ENCODE assay signal across 8 cellular contexts in genomic region chr9:129481824-129482511, GRCh38.
DNase-seq lines count a peak whose midpoint lies in the region; ATAC-seq and TF ChIP-seq lines count a peak whose summit lies in the region.

No MANE protein-coding gene starts in this region.

- no peak for DNase-seq in CD14-positive monocyte (ENCODE audit: low spot score)
- DNase-seq in PC-3, result no peak
- no peak for DNase-seq in epithelial cell of esophagus (ENCODE audit: low read depth)
- DNase-seq in natural killer cell, result no peak
- DNase-seq in NCI-H2081 (lab: John Stamatoyannopoulos, UW), result no peak
- DNase-seq in HT-29 (ENCODE audit: low spot score), result no peak
- DNase-seq in stimulated activated CD4-positive, alpha-beta T cell treated with anti-CD3 and anti-CD28 coated beads, Interleukin-4, amount 100 ng/mL, for 1 hour, result no peak

- no peaks in the 10 kb centered on the region for H3K9me3 ChIP-seq in PC-3 (ENCODE audit: low read length)

- H3K4me1 ChIP-seq in PC-3 (ENCODE audit: insufficient read depth, low read length), result peaks cover 32% of the 10 kb centered on the region

- H3K9me3 Mint-ChIP-seq in CD14-positive monocyte, result no peaks in the 10 kb centered on the region
- H3K9me3 Mint-ChIP-seq in natural killer cell, result no peaks in the 10 kb centered on the region

- H3K4me3 ChIP-seq in PC-3 (ENCODE audit: low read length) (peak overlapping the region; percentile 67), epithelial cell of esophagus (ENCODE audit: low read length) (peak overlapping the region; percentile 43)

- no peaks in the 10 kb centered on the region for H3F3A ChIP-seq in PC-3 (ENCODE audit: low read length, unreplicated experiment)

- CTCF ChIA-PET in PC-3 (lab: Charles Lee), result interaction anchor here (0.7 kb wide), 1 partner anchor 70 kb away, joined by 8 read pairs; no protein-coding TSS in a partner anchor

- H3K9me2 ChIP-seq in PC-3 (replicated peaks; ENCODE audit: low read length), result no peaks in the 10 kb centered on the region

- H3K36me3 Mint-ChIP-seq in CD14-positive monocyte (peaks cover 0 to 3% of the 10 kb centered on the region in 2 donors), natural killer cell (no peaks in the 10 kb centered on the region)

- H3K27ac Mint-ChIP-seq in CD14-positive monocyte (peak overlapping the region in 6 of 7 donors; percentile 56 to 91 (median 76)), natural killer cell (peak overlapping the region in 1 of 2 donors; percentile 74)

- ATAC-seq in PC-3, result no peak
- no peak for ATAC-seq in natural killer cell
- no peak for ATAC-seq in HG03469 (IDR thresholded peaks at IDR 0.05; ENCODE audit: unreplicated experiment)

- H3K79me2 ChIP-seq in PC-3 (ENCODE audit: low read length), result 0 out of 2 replicates have a peak, but pooled peaks cover 7% of the 10 kb centered on the region

- peak overlapping the region; percentile 64; the same call in 1 of the 2 replicates for H2AFZ ChIP-seq in PC-3 (ENCODE audit: low read length)

- H3K4me3 Mint-ChIP-seq in CD14-positive monocyte (peak overlapping the region; percentile 60 to 80), natural killer cell (peak overlapping the region; percentile 56)

- no peaks in the 10 kb centered on the region for H3K36me3 ChIP-seq in PC-3 (ENCODE audit: low read depth, low read length)

- H3K27me3 Mint-ChIP-seq in CD14-positive monocyte (ENCODE audit: low read depth in 3 of 3) (peaks cover 6 to 17% (median 6%) of the 10 kb centered on the region in 3 donors), natural killer cell (ENCODE audit: low read depth in 2 of 2) (peaks cover 22 to 25% of the 10 kb centered on the region in 2 donors)

- peak overlapping the region; percentile 98 for H3K27ac ChIP-seq in PC-3 (ENCODE audit: low read length)

- peak overlapping the region; percentile 93 for H3K9ac ChIP-seq in PC-3 (ENCODE audit: low read length)

- H3K4me2 ChIP-seq in PC-3 (ENCODE audit: low read length), result peak overlapping the region; percentile 93

- intact Hi-C loops in CD14-positive monocyte (cut with micrococcal nuclease) (no loop called here), PC-3 (cut with micrococcal nuclease) (loop anchor here (2.0 to 10.0 kb wide), 2 partner anchors 307 to 337 kb away; no protein-coding TSS in a partner anchor), natural killer cell (cut with micrococcal nuclease) (no loop called here)

- POLR2A ChIA-PET in PC-3 (lab: Charles Lee; ENCODE audit: unreplicated experiment), result interaction anchor here (0.6 to 2.1 kb wide), 3 partner anchors 21 to 658 kb away, joined by 3 to 43 read pairs (median 13); no protein-coding TSS in a partner anchor

- no peaks in the 10 kb centered on the region for H3K27me3 ChIP-seq in PC-3 (ENCODE audit: low read length)

- no peaks in the 10 kb centered on the region for H4K20me1 ChIP-seq in PC-3 (ENCODE audit: low read length)

- peaks cover 25% of the 10 kb centered on the region for H3K4me1 Mint-ChIP-seq in CD14-positive monocyte
- H3K4me1 Mint-ChIP-seq in natural killer cell, result no peaks in the 10 kb centered on the region

- BruUV-seq in PC-3 (replicated peaks; lab: Mats Ljungman, UMichigan), result TSS peak; percentile 27

- TF ChIP-seq CTCF in CD14-positive monocyte (IDR thresholded peaks at IDR 0.05) (no peak), PC-3 (conservative IDR thresholded peaks at IDR 0.05; ENCODE audit: low read depth, low read length) (peak; percentile 24; the same call in 1 of the 2 replicates), epithelial cell of esophagus (IDR thresholded peaks at IDR 0.05; ENCODE audit: insufficient read depth, low read depth, low read length, missing control alignments) (peak; percentile 20), natural killer cell (IDR thresholded peaks at IDR 0.05) (no peak)

Comparison
In these comparisons a context has a peak if more than half of its experiments do, and no peak if none do; other contexts are left out.
1. CTCF ChIP-seq: peak in PC-3 (single experiment) and epithelial cell of esophagus (single experiment); none in CD14-positive monocyte (single experiment) and natural killer cell (single experiment).